ENCODE assay signal across 7 cellular contexts in genomic region chr9:19493174-19493811, GRCh38.
DNase-seq lines count a peak whose midpoint lies in the region; ATAC-seq, FAIRE-seq and TF ChIP-seq lines count a peak whose summit lies in the region.

No MANE protein-coding gene starts in this region.

- no peak for TF ChIP-seq POLR2A in breast epithelium (IDR thresholded peaks at IDR 0.05)

- no peaks in the 10 kb centered on the region for H3K9me3 ChIP-seq in breast epithelium

- no peaks in the 10 kb centered on the region for H3K27me3 ChIP-seq in breast epithelium

- H3K27ac ChIP-seq in breast epithelium = peak overlapping the region; percentile 18 to 91

- intact Hi-C loops in breast epithelium (cut with DNase I; ENCODE audit: low total_unique reads) = no loop called here

- TF ChIP-seq CTCF in GM12875 (IDR thresholded peaks at IDR 0.05; ENCODE audit: borderline replicate concordance, insufficient read depth, low read depth, low read length) (peak; percentile 66; the same call in 1 of the 2 replicates), breast epithelium (IDR thresholded peaks at IDR 0.05) (peak in 2 of 3 donors; percentile 35 to 59)

- H3K4me3 ChIP-seq in GM12875 (ENCODE audit: low read depth, low read length) = no peak overlapping the region
- peak overlapping the region; percentile 32 to 65 (median 45) for H3K4me3 ChIP-seq in breast epithelium

- H3K36me3 ChIP-seq in breast epithelium = no peaks in the 10 kb centered on the region

- H3K4me1 ChIP-seq in breast epithelium = no peaks in the 10 kb centered on the region

- ATAC-seq in HG02610 (IDR thresholded peaks at IDR 0.05; ENCODE audit: unreplicated experiment) = peak; percentile 66

- DNase-seq in NCI-H128 (lab: John Stamatoyannopoulos, UW; ENCODE audit: unreplicated experiment) = peak; percentile 59
- peak; percentile 7 for DNase-seq in T-helper 9 cell
- peak in 1 of 2 donors; percentile 19 for DNase-seq in breast epithelium (ENCODE audit: low spot score in 2 of 2)
- peak; percentile 21 for DNase-seq in stimulated activated CD4-positive, alpha-beta T cell treated with anti-CD3 and anti-CD28 coated beads, Interleukin-12 subunit alpha, Interleukin-12 subunit beta, amount 100 ng/mL, for 4 hours

- FAIRE-seq in islet of Langerhans (lab: Jason Lieb, UNC) = peak; percentile 73
